23 cellular contexts compared by ENCODE assay signal in the genomic region with DNA sequence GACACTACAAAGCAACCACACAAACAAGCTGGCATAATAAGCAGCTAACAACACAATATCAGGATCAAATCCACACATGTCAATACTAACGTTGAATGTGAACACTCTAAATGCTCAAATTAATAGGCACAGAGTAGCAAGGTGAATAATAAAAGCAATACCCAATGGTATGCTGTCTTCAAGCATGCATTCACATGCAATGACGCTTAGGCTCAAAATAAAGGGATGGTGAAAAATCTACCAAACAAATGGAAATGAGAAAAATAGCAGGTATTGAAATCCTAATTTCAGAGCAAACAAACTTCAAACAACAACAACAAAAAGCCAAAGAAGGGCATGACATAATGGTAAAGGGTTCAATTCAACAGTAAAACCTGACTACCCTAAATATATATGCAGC.
"Had no signal": no experiment of that assay in that cellular context is flagged by ENCODE, and none has a peak within 500 bp of the region (broad histone marks: within the 10 kb centered on the region; RNA-seq: fewer than 3 reads in every experiment).

No MANE protein-coding gene starts in this region.

- H3K36me3 ChIP-seq: brain microvascular endothelial cell, cardiac muscle cell, Peyer's patch had no signal

- H3K9me3 ChIP-seq: Peyer's patch had no signal

- H3K27me3 Mint-ChIP-seq: activated B cell treated with CpG ODN at 0.5 μM for 24 hours; activated CD4-positive, alpha-beta T cell treated with anti-CD3 and anti-CD28 coated beads, Interleukin-2, amount 10 ng/mL, durations not matched to agents 24 days and 14 days; activated CD8-positive, alpha-beta memory T cell treated with anti-CD3 and anti-CD28 coated beads, Interleukin-2, amount 10 ng/mL, durations not matched to agents 7 days and 5 days; activated naive CD8-positive, alpha-beta T cell treated with anti-CD3 and anti-CD28 coated beads, Interleukin-2, amount 50 U/mL, for 24 hours; T-helper 17 cell had no signal

- H3K9me3 Mint-ChIP-seq: activated CD4-positive, alpha-beta T cell treated with anti-CD3 and anti-CD28 coated beads, Interleukin-2, amount 10 ng/mL, durations not matched to agents 24 days and 14 days had no signal

- ATAC-seq: activated CD8-positive, alpha-beta memory T cell treated with anti-CD3 and anti-CD28 coated beads, Interleukin-2, amount 10 ng/mL, durations not matched to agents 7 days and 5 days; activated naive CD4-positive, alpha-beta T cell treated with anti-CD3 and anti-CD28 coated beads, Interleukin-2, amount 50 U/mL, for 72 hours; activated naive CD8-positive, alpha-beta T cell treated with anti-CD3 and anti-CD28 coated beads, Interleukin-2, amount 50 U/mL, for 24 hours; T-helper 17 cell had no signal

- H3K4me1 ChIP-seq: Peyer's patch had no signal

- H3K4me3 ChIP-seq: cardiac muscle cell, Peyer's patch had no signal

- H3K27ac ChIP-seq: brain microvascular endothelial cell, cardiac muscle cell, Peyer's patch had no signal

- H3K27ac Mint-ChIP-seq: activated B cell treated with CpG ODN at 0.5 μM for 24 hours; activated CD4-positive, alpha-beta T cell treated with anti-CD3 and anti-CD28 coated beads, Interleukin-2, amount 10 ng/mL, durations not matched to agents 24 days and 14 days; activated CD8-positive, alpha-beta memory T cell treated with anti-CD3 and anti-CD28 coated beads, Interleukin-2, amount 10 ng/mL, durations not matched to agents 7 days and 5 days; activated naive CD4-positive, alpha-beta T cell treated with anti-CD3 and anti-CD28 coated beads, Interleukin-2, amount 50 U/mL, for 72 hours; activated naive CD8-positive, alpha-beta T cell treated with anti-CD3 and anti-CD28 coated beads, Interleukin-2, amount 50 U/mL, for 24 hours; activated T-cell treated with anti-CD3 and anti-CD28 coated beads, Interleukin-2, amount 50 U/mL, for 24 hours; T-helper 17 cell had no signal

- H3K27me3 ChIP-seq: brain microvascular endothelial cell, cardiac muscle cell, Peyer's patch had no signal

- H3K36me3 Mint-ChIP-seq: activated CD8-positive, alpha-beta memory T cell treated with anti-CD3 and anti-CD28 coated beads, Interleukin-2, amount 10 ng/mL, durations not matched to agents 7 days and 5 days had no signal

- H3K4me1 Mint-ChIP-seq: activated B cell treated with CpG ODN at 0.5 μM for 24 hours; activated CD4-positive, alpha-beta T cell treated with anti-CD3 and anti-CD28 coated beads, Interleukin-2, amount 10 ng/mL, durations not matched to agents 24 days and 14 days; activated CD8-positive, alpha-beta memory T cell treated with anti-CD3 and anti-CD28 coated beads, Interleukin-2, amount 10 ng/mL, durations not matched to agents 7 days and 5 days; activated naive CD8-positive, alpha-beta T cell treated with anti-CD3 and anti-CD28 coated beads, Interleukin-2, amount 50 U/mL, for 24 hours; T-helper 17 cell had no signal

- DNase-seq: activated B cell treated with CpG ODN at 0.5 μM for 24 hours; activated CD4-positive, alpha-beta T cell treated with anti-CD3 and anti-CD28 coated beads for 1 hour; activated CD4-positive, alpha-beta T cell treated with anti-CD3 and anti-CD28 coated beads, Interleukin-2, amount 10 ng/mL, durations not matched to agents 24 days and 14 days; activated CD4-positive, alpha-beta T cell treated with anti-CD3 and anti-CD28 coated beads, Interleukin-2, amount 50 U/mL, for 48 hours; activated CD8-positive, alpha-beta memory T cell treated with anti-CD3 and anti-CD28 coated beads, Interleukin-2, amount 10 ng/mL, durations not matched to agents 7 days and 5 days; activated effector memory CD4-positive, alpha-beta T cell treated with anti-CD3 and anti-CD28 coated beads, Interleukin-2, amount 50 U/mL, for 16 hours; activated naive CD4-positive, alpha-beta T cell treated with Interleukin-2 at 50 U/mL for 16 hours; activated naive CD8-positive, alpha-beta T cell treated with anti-CD3 and anti-CD28 coated beads, Interleukin-2, amount 50 U/mL, for 24 hours; activated T-cell treated with anti-CD3 and anti-CD28 coated beads, Interleukin-2, amount 50 U/mL, for 24 hours; amniotic stem cell; brain microvascular endothelial cell; NCI-H1092; NCI-H1417; NCI-H1930; NCI-H2171; NCI-H510A treated with DMSO at 0.1 percent for 48 hours; NCI-H69; Peyer's patch; SHP77 treated with DMSO at 0.1 percent for 48 hours; T-helper 17 cell; T-helper 9 cell had no signal

- H3K4me3 Mint-ChIP-seq: activated B cell treated with CpG ODN at 0.5 μM for 24 hours; activated CD4-positive, alpha-beta T cell treated with anti-CD3 and anti-CD28 coated beads, Interleukin-2, amount 10 ng/mL, durations not matched to agents 24 days and 14 days; activated CD8-positive, alpha-beta memory T cell treated with anti-CD3 and anti-CD28 coated beads, Interleukin-2, amount 10 ng/mL, durations not matched to agents 7 days and 5 days; activated naive CD8-positive, alpha-beta T cell treated with anti-CD3 and anti-CD28 coated beads, Interleukin-2, amount 50 U/mL, for 24 hours; activated T-cell treated with anti-CD3 and anti-CD28 coated beads, Interleukin-2, amount 50 U/mL, for 24 hours; T-helper 17 cell had no signal
